9 cellular contexts compared by ENCODE assay signal in the genomic region with DNA sequence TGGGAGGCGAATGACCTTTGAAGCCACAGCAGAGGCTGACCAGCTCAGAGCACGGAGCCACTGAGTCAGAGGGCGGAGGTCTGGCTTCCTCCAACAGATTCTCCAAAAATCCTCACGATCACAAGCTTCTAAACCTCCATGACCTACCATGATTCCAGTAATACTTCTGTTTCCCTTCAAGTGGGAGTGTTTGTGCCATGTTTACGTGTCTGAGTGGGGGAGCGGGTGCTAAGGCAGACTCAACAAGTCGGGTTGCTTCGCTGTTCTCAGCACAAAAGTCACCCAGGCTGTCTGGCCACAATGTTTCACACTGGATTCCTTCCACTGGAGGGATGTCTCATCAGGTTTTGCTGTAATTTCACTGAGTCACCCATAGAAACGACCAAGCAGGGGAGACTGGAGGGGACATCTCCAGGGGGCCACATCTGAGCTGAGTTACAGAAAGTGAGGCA.
DNase-seq lines count a peak whose midpoint lies in the region; ATAC-seq lines count a peak whose summit lies in the region.
"Had no signal": no experiment of that assay in that cellular context is flagged by ENCODE, and none has a peak within 500 bp of the region (broad histone marks: within the 10 kb centered on the region; RNA-seq: fewer than 3 reads in every experiment).

No MANE protein-coding gene starts in this region.

- no peaks in the 10 kb centered on the region for H3K9me3 Mint-ChIP-seq in activated CD4-positive, alpha-beta T cell treated with anti-CD3 and anti-CD28 coated beads, Interleukin-2, amount 10 ng/mL, durations not matched to agents 24 days and 14 days
- no peaks in the 10 kb centered on the region for H3K9me3 Mint-ChIP-seq in activated CD4-positive, alpha-beta T cell treated with anti-CD3 and anti-CD28 coated beads, Interleukin-2, amount 10 ng/mL, durations not matched to agents 7 days and 5 days
- H3K9me3 Mint-ChIP-seq in activated T-cell treated with anti-CD3 and anti-CD28 coated beads, Interleukin-2, amount 50 U/mL, for 4 hours: no peaks in the 10 kb centered on the region
- H3K9me3 Mint-ChIP-seq in naive thymus-derived CD8-positive, alpha-beta T cell: no peaks in the 10 kb centered on the region
- no peaks in the 10 kb centered on the region for H3K9me3 Mint-ChIP-seq in naive thymus-derived CD4-positive, alpha-beta T cell

- peaks cover 0 to 6% of the 10 kb centered on the region in 2 donors for H3K36me3 ChIP-seq in stomach smooth muscle (ENCODE audit: control insufficient read depth in 2 of 2, insufficient read depth in 2 of 2, low read length in 2 of 2)
- peaks cover 0 to 34% (median 0%) of the 10 kb centered on the region in 3 experiments for H3K36me3 ChIP-seq in naive thymus-derived CD4-positive, alpha-beta T cell (ENCODE audit: control insufficient read depth in 2 of 3, insufficient read depth in 3 of 3, low read length in 3 of 3)

- no peaks in the 10 kb centered on the region for H3K27me3 Mint-ChIP-seq in activated CD4-positive, alpha-beta T cell treated with anti-CD3 and anti-CD28 coated beads, Interleukin-2, amount 10 ng/mL, durations not matched to agents 24 days and 14 days
- no peaks in the 10 kb centered on the region for H3K27me3 Mint-ChIP-seq in activated CD4-positive, alpha-beta T cell treated with anti-CD3 and anti-CD28 coated beads, Interleukin-2, amount 10 ng/mL, durations not matched to agents 7 days and 5 days
- H3K27me3 Mint-ChIP-seq in activated T-cell treated with anti-CD3 and anti-CD28 coated beads, Interleukin-2, amount 50 U/mL, for 4 hours (ENCODE audit: low read depth): no peaks in the 10 kb centered on the region
- H3K27me3 Mint-ChIP-seq in naive thymus-derived CD8-positive, alpha-beta T cell: no peaks in the 10 kb centered on the region
- no peaks in the 10 kb centered on the region for H3K27me3 Mint-ChIP-seq in naive thymus-derived CD4-positive, alpha-beta T cell

- H3K27ac ChIP-seq in stomach smooth muscle (ENCODE audit: low read length): peak overlapping the region; percentile 18
- no peak overlapping the region for H3K27ac ChIP-seq in naive thymus-derived CD4-positive, alpha-beta T cell (ENCODE audit: low read depth, low read length)
- H3K27ac ChIP-seq: A549 had no signal

- H3K9ac ChIP-seq in stomach smooth muscle (ENCODE audit: low read length in 2 of 2): no peak overlapping the region

- intact Hi-C loops in activated CD4-positive, alpha-beta T cell treated with anti-CD3 and anti-CD28 coated beads, Interleukin-2, amount 10 ng/mL, durations not matched to agents 24 days and 14 days (cut with micrococcal nuclease): no loop called here
- intact Hi-C loops in naive thymus-derived CD4-positive, alpha-beta T cell (cut with micrococcal nuclease): no loop called here

- no peak overlapping the region for H3K4me3 Mint-ChIP-seq in activated CD4-positive, alpha-beta T cell treated with anti-CD3 and anti-CD28 coated beads, Interleukin-2, amount 10 ng/mL, durations not matched to agents 24 days and 14 days
- H3K4me3 Mint-ChIP-seq in activated CD4-positive, alpha-beta T cell treated with anti-CD3 and anti-CD28 coated beads, Interleukin-2, amount 10 ng/mL, durations not matched to agents 7 days and 5 days: no peak overlapping the region
- H3K4me3 Mint-ChIP-seq in activated T-cell treated with anti-CD3 and anti-CD28 coated beads, Interleukin-2, amount 50 U/mL, for 4 hours: no peak overlapping the region
- peak overlapping the region in 1 of 10 donors; percentile 24 for H3K4me3 Mint-ChIP-seq in naive thymus-derived CD8-positive, alpha-beta T cell
- H3K4me3 Mint-ChIP-seq in naive thymus-derived CD4-positive, alpha-beta T cell: peak overlapping the region in 1 of 10 donors; percentile 10

- DNase-seq in activated CD4-positive, alpha-beta T cell treated with anti-CD3 and anti-CD28 coated beads, Interleukin-2, amount 10 ng/mL, durations not matched to agents 24 days and 14 days: no peak
- no peak for DNase-seq in activated CD4-positive, alpha-beta T cell treated with anti-CD3 and anti-CD28 coated beads, Interleukin-2, amount 10 ng/mL, durations not matched to agents 7 days and 5 days
- no peak for DNase-seq in activated T-cell treated with anti-CD3 and anti-CD28 coated beads, Interleukin-2, amount 50 U/mL, for 4 hours
- peak; percentile 94 for DNase-seq in hepatic stellate cell (ENCODE audit: low spot score)
- no peak for DNase-seq in naive thymus-derived CD8-positive, alpha-beta T cell
- no peak for DNase-seq in naive thymus-derived CD4-positive, alpha-beta T cell

- H3K9me3 ChIP-seq in stomach smooth muscle (ENCODE audit: control insufficient read depth in 2 of 2, low read length in 2 of 2): no peaks in the 10 kb centered on the region
- H3K9me3 ChIP-seq in naive thymus-derived CD4-positive, alpha-beta T cell (ENCODE audit: control insufficient read depth in 2 of 3, low read length in 3 of 3): no peaks in the 10 kb centered on the region
- H3K9me3 ChIP-seq: A549 had no signal

- POLR2A ChIA-PET in activated CD4-positive, alpha-beta T cell treated with anti-CD3 and anti-CD28 coated beads, Interleukin-2, amount 10 ng/mL, durations not matched to agents 7 days and 5 days (lab: Charles Lee): no interaction called here
- POLR2A ChIA-PET in naive thymus-derived CD8-positive, alpha-beta T cell (lab: Charles Lee): no interaction called here
- POLR2A ChIA-PET in naive thymus-derived CD4-positive, alpha-beta T cell (lab: Charles Lee): no interaction called here

- peaks cover 70% of the 10 kb centered on the region for H3K4me1 ChIP-seq in stomach smooth muscle (ENCODE audit: control insufficient read depth, insufficient read depth, low read length)
- peaks cover 7 to 12% of the 10 kb centered on the region in 2 donors for H3K4me1 ChIP-seq in naive thymus-derived CD4-positive, alpha-beta T cell (ENCODE audit: control insufficient read depth in 2 of 2, insufficient read depth in 2 of 2, low read length in 2 of 2)
- H3K4me1 ChIP-seq: A549 had no signal

- H3K4me3 ChIP-seq in stomach smooth muscle (ENCODE audit: low read length in 2 of 2): peak overlapping the region in 1 of 2 donors; percentile 3
- H3K4me3 ChIP-seq in naive thymus-derived CD4-positive, alpha-beta T cell (ENCODE audit: low read length): no peak overlapping the region
- H3K4me3 ChIP-seq: A549 had no signal

- CTCF ChIA-PET in activated CD4-positive, alpha-beta T cell treated with anti-CD3 and anti-CD28 coated beads, Interleukin-2, amount 10 ng/mL, durations not matched to agents 7 days and 5 days (lab: Charles Lee): interaction anchor here (1.0 kb wide), 1 partner anchor 157 kb away, joined by 3 read pairs; no protein-coding TSS in a partner anchor
- CTCF ChIA-PET in naive thymus-derived CD4-positive, alpha-beta T cell (lab: Charles Lee): interaction anchor here (1.4 kb wide), 1 partner anchor 7 kb away, joined by 8 read pairs; no protein-coding TSS in a partner anchor

- H3K36me3 Mint-ChIP-seq in activated CD4-positive, alpha-beta T cell treated with anti-CD3 and anti-CD28 coated beads, Interleukin-2, amount 10 ng/mL, durations not matched to agents 24 days and 14 days (ENCODE audit: low read depth): peaks cover 16% of the 10 kb centered on the region
- H3K36me3 Mint-ChIP-seq in activated CD4-positive, alpha-beta T cell treated with anti-CD3 and anti-CD28 coated beads, Interleukin-2, amount 10 ng/mL, durations not matched to agents 7 days and 5 days (ENCODE audit: low read depth): peaks cover 28% of the 10 kb centered on the region
- H3K36me3 Mint-ChIP-seq in activated T-cell treated with anti-CD3 and anti-CD28 coated beads, Interleukin-2, amount 50 U/mL, for 4 hours (ENCODE audit: insufficient read depth): peaks cover 23% of the 10 kb centered on the region
- H3K36me3 Mint-ChIP-seq in naive thymus-derived CD8-positive, alpha-beta T cell: peaks cover 0 to 55% (median 10%) of the 10 kb centered on the region in 3 donors
- peaks cover 10 to 38% (median 12%) of the 10 kb centered on the region in 5 donors for H3K36me3 Mint-ChIP-seq in naive thymus-derived CD4-positive, alpha-beta T cell

- peak; percentile 77 to 85 for ATAC-seq in activated T-cell treated with anti-CD3 and anti-CD28 coated beads, Interleukin-2, amount 50 U/mL, for 4 hours
- ATAC-seq in naive thymus-derived CD8-positive, alpha-beta T cell: no peak
- ATAC-seq in HG03342 (IDR thresholded peaks at IDR 0.05; ENCODE audit: unreplicated experiment): no peak
- no peak for ATAC-seq in naive thymus-derived CD4-positive, alpha-beta T cell

- H3K4me1 Mint-ChIP-seq in activated CD4-positive, alpha-beta T cell treated with anti-CD3 and anti-CD28 coated beads, Interleukin-2, amount 10 ng/mL, durations not matched to agents 24 days and 14 days: peaks cover 34% of the 10 kb centered on the region
- peaks cover 43% of the 10 kb centered on the region for H3K4me1 Mint-ChIP-seq in activated CD4-positive, alpha-beta T cell treated with anti-CD3 and anti-CD28 coated beads, Interleukin-2, amount 10 ng/mL, durations not matched to agents 7 days and 5 days
- H3K4me1 Mint-ChIP-seq in activated T-cell treated with anti-CD3 and anti-CD28 coated beads, Interleukin-2, amount 50 U/mL, for 4 hours (ENCODE audit: low read depth): peaks cover 75% of the 10 kb centered on the region
- peaks cover 28 to 89% (median 76%) of the 10 kb centered on the region in 4 donors for H3K4me1 Mint-ChIP-seq in naive thymus-derived CD8-positive, alpha-beta T cell
- H3K4me1 Mint-ChIP-seq in naive thymus-derived CD4-positive, alpha-beta T cell: peaks cover 46 to 97% (median 84%) of the 10 kb centered on the region in 7 donors

- H3K27ac Mint-ChIP-seq in activated CD4-positive, alpha-beta T cell treated with anti-CD3 and anti-CD28 coated beads, Interleukin-2, amount 10 ng/mL, durations not matched to agents 24 days and 14 days: peak overlapping the region; percentile 81
- no peak overlapping the region for H3K27ac Mint-ChIP-seq in activated CD4-positive, alpha-beta T cell treated with anti-CD3 and anti-CD28 coated beads, Interleukin-2, amount 10 ng/mL, durations not matched to agents 7 days and 5 days
- peak overlapping the region in 5 of 10 donors; percentile 22 to 86 (median 67) for H3K27ac Mint-ChIP-seq in naive thymus-derived CD8-positive, alpha-beta T cell
- H3K27ac Mint-ChIP-seq in naive thymus-derived CD4-positive, alpha-beta T cell: peak overlapping the region in 4 of 9 donors; percentile 46 to 74 (median 59)

- no peaks in the 10 kb centered on the region for H3K27me3 ChIP-seq in stomach smooth muscle (ENCODE audit: control insufficient read depth in 1 of 2, insufficient read depth in 2 of 2, low read length in 2 of 2)
- no peaks in the 10 kb centered on the region for H3K27me3 ChIP-seq in naive thymus-derived CD4-positive, alpha-beta T cell (ENCODE audit: control insufficient read depth in 2 of 2, insufficient read depth in 2 of 2, low read length in 2 of 2)

Comparison
In these comparisons a context has a peak if more than half of its experiments do, and no peak if none do; other contexts are left out.
1. ATAC-seq: peak in activated T-cell treated with anti-CD3 and anti-CD28 coated beads, Interleukin-2, amount 50 U/mL, for 4 hours (2 of 2); none in naive thymus-derived CD8-positive, alpha-beta T cell (0 of 2), HG03342 (single experiment) and naive thymus-derived CD4-positive, alpha-beta T cell (single experiment).